ENCODE assay signal across 13 cellular contexts in the genomic region with DNA sequence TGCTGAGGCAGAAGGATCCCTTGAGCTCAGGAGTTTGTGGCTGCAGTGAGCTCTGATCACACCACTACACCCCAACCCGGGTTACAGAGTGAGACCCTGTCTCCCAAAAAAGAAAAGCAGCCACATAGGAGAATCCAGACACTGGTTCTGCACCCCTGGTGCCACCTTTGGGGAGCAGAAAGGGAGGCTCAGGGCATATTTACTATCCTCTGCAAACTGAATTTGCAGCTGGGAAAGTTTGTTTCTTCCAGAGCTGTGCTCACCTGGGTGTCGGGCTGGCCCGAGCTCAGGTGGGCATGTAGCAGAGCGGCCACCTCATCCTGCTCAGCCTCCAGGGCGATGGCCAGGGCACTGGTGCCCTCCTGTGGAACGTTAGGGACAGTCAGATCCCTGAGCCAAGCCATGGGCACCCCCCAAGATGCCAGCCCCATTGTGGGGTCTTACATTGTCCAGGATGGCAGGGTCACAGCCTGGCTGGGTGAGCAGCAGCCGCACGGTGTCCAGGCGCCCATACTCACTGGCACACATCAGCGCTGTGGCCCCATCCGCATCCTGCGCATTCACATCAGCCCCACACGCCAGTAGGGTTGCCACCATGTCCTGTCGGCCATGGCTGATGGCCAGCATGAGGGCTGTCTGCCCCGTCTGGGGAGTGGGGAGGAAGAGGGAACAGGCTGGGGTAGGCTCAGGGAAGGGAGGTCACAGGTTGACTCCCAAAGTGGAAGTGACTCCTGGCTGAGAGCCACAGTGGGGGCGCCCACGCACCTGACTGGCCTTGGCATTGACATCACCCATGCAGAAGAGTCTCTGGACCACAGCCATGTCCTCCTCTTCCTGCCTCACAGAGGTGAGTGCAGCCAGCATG. TPM values are rescaled to one million over a fixed set of nuclear protein-coding genes. Genes with fewer than 3 reads are reported as not detected.
DNase-seq lines count a peak whose midpoint lies in the region; ATAC-seq, FAIRE-seq and TF ChIP-seq lines count a peak whose summit lies in the region.
"Had no signal": no experiment of that assay in that cellular context is flagged by ENCODE, and none has a peak within 500 bp of the region (broad histone marks: within the 10 kb centered on the region; RNA-seq: fewer than 3 reads in every experiment).

No MANE protein-coding gene starts in this region.

- peaks cover 8 to 10% of the 10 kb centered on the region in 2 donors for H3K27me3 Mint-ChIP-seq in stimulated activated naive B cell treated with anti-CD40 and anti-IgM and Interleukin-4, amounts not matched to agents 10 μg/mL and 1 μg/mL and 100 μg/mL, for 72 hours
- H3K27me3 Mint-ChIP-seq: stimulated activated naive CD8-positive, alpha-beta T cell treated with anti-CD3 and anti-CD28 coated beads, Interleukin-15, amount 100 ng/mL, for 72 hours had no signal

- peaks cover 15 to 39% of the 10 kb centered on the region in 2 donors for H3K4me1 Mint-ChIP-seq in stimulated activated naive B cell treated with anti-CD40 and anti-IgM and Interleukin-4, amounts not matched to agents 10 μg/mL and 1 μg/mL and 100 μg/mL, for 72 hours

- no peak for TF ChIP-seq CTCF in GM10248 (IDR thresholded peaks at IDR 0.05; ENCODE audit: control extremely low read depth, extremely low read depth, low read depth, missing control alignments)

- no peak for ATAC-seq in stimulated activated naive B cell treated with anti-CD40 and anti-IgM and Interleukin-4, amounts not matched to agents 10 μg/mL and 1 μg/mL and 100 μg/mL, for 72 hours (replicated peaks)
- ATAC-seq: stimulated activated naive CD8-positive, alpha-beta T cell treated with anti-CD3 and anti-CD28 coated beads, Interleukin-15, amount 100 ng/mL, for 72 hours had no signal

- no peak for FAIRE-seq in GM19239 (lab: Jason Lieb, UNC)
- FAIRE-seq: GM18507 had no signal

- CTCF ChIA-PET in GM10248 (lab: Yijun Ruan, JAX), result interaction anchor here (1.3 to 2.5 kb wide), 2 partner anchors 10 to 29 kb away, joined by 4 to 11 read pairs; no protein-coding TSS in a partner anchor

- peak; percentile 3 for DNase-seq in activated naive CD4-positive, alpha-beta T cell treated with Interleukin-2 at 50 U/mL for 16 hours
- no peak for DNase-seq in activated naive CD4-positive, alpha-beta T cell treated with anti-CD3 and anti-CD28 coated beads, Interleukin-2, amount 50 U/mL, for 16 hours
- DNase-seq in NCI-H2029 (lab: John Stamatoyannopoulos, UW) (peak; percentile 62), dermis blood vessel endothelial cell (peak; percentile 59), GM19239 (ENCODE audit: insufficient read length, low spot score) (no peak), SHP77 (lab: John Stamatoyannopoulos, UW) (no peak), GM10248 (ENCODE audit: extremely low spot score) (no peak)
- no peak for DNase-seq in stimulated activated naive B cell treated with anti-CD40 and anti-IgM and Interleukin-4, amounts not matched to agents 10 μg/mL and 1 μg/mL and 100 μg/mL, for 72 hours
- DNase-seq: C1 segment of cervical spinal cord; stimulated activated naive CD8-positive, alpha-beta T cell treated with anti-CD3 and anti-CD28 coated beads, Interleukin-15, amount 100 ng/mL, for 72 hours had no signal

- H3K4me3 Mint-ChIP-seq in stimulated activated naive B cell treated with anti-CD40 and anti-IgM and Interleukin-4, amounts not matched to agents 10 μg/mL and 1 μg/mL and 100 μg/mL, for 72 hours, result peak overlapping the region; percentile 11 to 98

- peaks cover 22 to 41% of the 10 kb centered on the region in 2 donors for H3K36me3 Mint-ChIP-seq in stimulated activated naive B cell treated with anti-CD40 and anti-IgM and Interleukin-4, amounts not matched to agents 10 μg/mL and 1 μg/mL and 100 μg/mL, for 72 hours

- H3K27ac Mint-ChIP-seq in stimulated activated naive B cell treated with anti-CD40 and anti-IgM and Interleukin-4, amounts not matched to agents 10 μg/mL and 1 μg/mL and 100 μg/mL, for 72 hours, result peak overlapping the region; percentile 81
- H3K27ac Mint-ChIP-seq: activated T-helper 2 cell treated with anti-CD3 and anti-CD28 coated beads, Interferon-gamma antibody, Interleukin-2, Interleukin-4, amounts not matched to agents 10 μg/mL and 5 μg/mL and 100 μg/mL, durations not matched to agents 14 hours and 24 hours and 36 hours; T-helper 2 cell treated with Interferon-gamma antibody and Interleukin-4, amounts not matched to agents 5 μg/mL and 100 μg/mL, for 36 hours had no signal

- POLR2A ChIA-PET in GM10248 (lab: Yijun Ruan, JAX), result interaction anchor here (0.6 to 2.3 kb wide), 4 partner anchors 10 to 86 kb away, joined by 3 to 16 read pairs (median 5); no protein-coding TSS in a partner anchor

- H3K9me3 Mint-ChIP-seq in stimulated activated naive B cell treated with anti-CD40 and anti-IgM and Interleukin-4, amounts not matched to agents 10 μg/mL and 1 μg/mL and 100 μg/mL, for 72 hours, result no peaks in the 10 kb centered on the region
- H3K9me3 Mint-ChIP-seq: activated T-helper 2 cell treated with anti-CD3 and anti-CD28 coated beads, Interferon-gamma antibody, Interleukin-2, Interleukin-4, amounts not matched to agents 10 μg/mL and 5 μg/mL and 100 μg/mL, durations not matched to agents 14 hours and 24 hours and 36 hours; stimulated activated naive CD8-positive, alpha-beta T cell treated with anti-CD3 and anti-CD28 coated beads, Interleukin-15, amount 100 ng/mL, for 72 hours; T-helper 2 cell treated with Interferon-gamma antibody and Interleukin-4, amounts not matched to agents 5 μg/mL and 100 μg/mL, for 36 hours had no signal

RNA-seq across cellular contexts. Expression of a gene that starts 3.1 kb away (rescaled TPM):
- total RNA-seq in dermis blood vessel endothelial cell, result 278 and 408 TPM in 2 replicates

RNA-seq across cellular contexts. Expression of a gene that starts 3.2 kb away (rescaled TPM):
- total RNA-seq in dermis blood vessel endothelial cell, result 10.2 and 11.7 TPM in 2 replicates

RNA-seq across cellular contexts. Expression of a gene that starts 16.3 kb away (rescaled TPM):
- total RNA-seq in dermis blood vessel endothelial cell, result 38.8 and 57.5 TPM in 2 replicates

RNA-seq across cellular contexts. Expression of a gene that starts 18.6 kb away (rescaled TPM):
- total RNA-seq in dermis blood vessel endothelial cell, result 156 and 179 TPM in 2 replicates

RNA-seq across cellular contexts. Expression of a gene that starts 39.5 kb away (rescaled TPM):
- 4.3 and 8.7 TPM in 2 replicates for total RNA-seq in dermis blood vessel endothelial cell

Comparison
In these comparisons a context has a peak if more than half of its experiments do, and no peak if none do; other contexts are left out.
1. DNase-seq: peak in activated naive CD4-positive, alpha-beta T cell treated with Interleukin-2 at 50 U/mL for 16 hours (single experiment), NCI-H2029 (single experiment) and dermis blood vessel endothelial cell (single experiment); none in activated naive CD4-positive, alpha-beta T cell treated with anti-CD3 and anti-CD28 coated beads, Interleukin-2, amount 50 U/mL, for 16 hours (single experiment), stimulated activated naive B cell treated with anti-CD40 and anti-IgM and Interleukin-4, amounts not matched to agents 10 μg/mL and 1 μg/mL and 100 μg/mL, for 72 hours (single experiment), GM19239 (single experiment), SHP77 (0 of 2) and GM10248 (single experiment).